ENCODE assay signal across 10 cellular contexts in genomic region chr7:44572771-44573170, GRCh38. TPM values are rescaled to one million over a fixed set of nuclear protein-coding genes. Genes with fewer than 3 reads are reported as not detected.
DNase-seq lines count a peak whose midpoint lies in the region; ATAC-seq and TF ChIP-seq lines count a peak whose summit lies in the region.
"Had no signal": no experiment of that assay in that cellular context is flagged by ENCODE, and none has a peak within 500 bp of the region (broad histone marks: within the 10 kb centered on the region; RNA-seq: fewer than 3 reads in every experiment).

No MANE protein-coding gene starts in this region.

- no peak for TF ChIP-seq POLR2A in heart left ventricle (IDR thresholded peaks at IDR 0.05)
- no peak for TF ChIP-seq POLR2A in vagina (IDR thresholded peaks at IDR 0.05)

- peaks cover 79% of the 10 kb centered on the region for H3K36me3 Mint-ChIP-seq in MCF 10A (ENCODE audit: insufficient read depth, unreplicated experiment)
- peaks cover 27% of the 10 kb centered on the region for H3K36me3 Mint-ChIP-seq in mesothelial cell of epicardium

- peaks cover 4 to 71% (median 68%) of the 10 kb centered on the region in 9 donors for H3K36me3 ChIP-seq in heart left ventricle
- peaks cover 0 to 57% of the 10 kb centered on the region in 2 donors for H3K36me3 ChIP-seq in vagina

- no peak for ATAC-seq in heart left ventricle
- no peak for ATAC-seq in left ventricle myocardium superior
- ATAC-seq in HG02623 (IDR thresholded peaks at IDR 0.05; ENCODE audit: unreplicated experiment): no peak

- H3K4me1 Mint-ChIP-seq in MCF 10A (ENCODE audit: insufficient read depth, unreplicated experiment) (peaks cover 21% of the 10 kb centered on the region), mesothelial cell of epicardium (peaks cover 27% of the 10 kb centered on the region)

- 72 to 77% (median 76%) methylated on average over 5 of the region's 5 CpGs for WGBS in heart left ventricle, 4 donors

- DNase-seq in heart left ventricle (no peak), left ventricle myocardium superior (no peak), MCF 10A (ENCODE audit: unreplicated experiment) (no peak), mesothelial cell of epicardium (ENCODE audit: low spot score in 2 of 2, unreplicated experiment in 2 of 2) (no peak), vagina (ENCODE audit: extremely low spot score in 2 of 2) (no peak)
- no peak for DNase-seq in NK-92 treated with Interleukin-12 subunit alpha and Interleukin-12 subunit beta, amount 100 ng/mL, for 24 hours (lab: John Stamatoyannopoulos, UW)
- no peak for DNase-seq in stimulated activated CD4-positive, alpha-beta T cell treated with anti-CD3 and anti-CD28 coated beads, Interleukin-4, amount 100 ng/mL, for 4 hours

- no TSS peak for BruUV-seq in MCF 10A (replicated peaks; lab: Mats Ljungman, UMichigan)

- H3K27me3 Mint-ChIP-seq in MCF 10A (ENCODE audit: insufficient read depth, unreplicated experiment) (no peaks in the 10 kb centered on the region), mesothelial cell of epicardium (ENCODE audit: low read depth) (no peaks in the 10 kb centered on the region)

- H3K4me3 Mint-ChIP-seq in MCF 10A (ENCODE audit: unreplicated experiment) (peak overlapping the region; percentile 98), mesothelial cell of epicardium (peak overlapping the region; percentile 98)

- H3K4me1 ChIP-seq in heart left ventricle: peaks cover 4 to 30% (median 20%) of the 10 kb centered on the region in 12 donors
- peaks cover 35% of the 10 kb centered on the region for H3K4me1 ChIP-seq in vagina

- CTCF ChIA-PET in MCF 10A (lab: Yijun Ruan, JAX): interaction anchor here (0.6 to 3.9 kb wide), 10 partner anchors 9 to 442 kb away, joined by 3 to 23 read pairs (median 3); no protein-coding TSS in a partner anchor

- intact Hi-C loops in heart left ventricle (cut with DNase I) (loop anchor here in 2 of 10 donors (5.0 to 10.0 kb wide), 2 partner anchors 80 to 542 kb away; partner anchors contain the start of genes NUDCD3 (in 1 of the 2) and TBRG4 (in 1 of the 2)), left ventricle myocardium superior (cut with micrococcal nuclease) (no loop called here), MCF 10A (cut with micrococcal nuclease) (no loop called here), vagina (cut with DNase I) (loop anchor here (10.0 kb wide), 1 partner anchor 412 kb away; no protein-coding TSS in a partner anchor)

- H3K9me3 ChIP-seq in heart left ventricle (no peaks in the 10 kb centered on the region), vagina (no peaks in the 10 kb centered on the region)

- POLR2A ChIA-PET in MCF 10A (lab: Yijun Ruan, JAX): interaction anchor here (0.5 to 4.5 kb wide), 21 partner anchors 9 to 563 kb away, joined by 3 to 69 read pairs (median 6); partner anchors contain the start of genes H2AZ2, NUDCD3, OGDH and PPIA

- H3K9me3 Mint-ChIP-seq in MCF 10A (ENCODE audit: unreplicated experiment): no peaks in the 10 kb centered on the region
- no peaks in the 10 kb centered on the region for H3K9me3 Mint-ChIP-seq in mesothelial cell of epicardium

- H3K27me3 ChIP-seq in heart left ventricle (no peaks in the 10 kb centered on the region), vagina (no peaks in the 10 kb centered on the region)

- TF ChIP-seq CTCF in heart left ventricle (IDR thresholded peaks at IDR 0.05) (no peak), MCF 10A (IDR thresholded peaks at IDR 0.05; ENCODE audit: unreplicated experiment) (no peak), mesothelial cell of epicardium (IDR thresholded peaks at IDR 0.05; ENCODE audit: unreplicated experiment) (no peak), vagina (IDR thresholded peaks at IDR 0.05) (no peak)

- peak overlapping the region in 1 of 12 donors; percentile 91 for H3K27ac ChIP-seq in heart left ventricle
- no peak overlapping the region for H3K27ac ChIP-seq in vagina

- H3K27ac Mint-ChIP-seq in MCF 10A (ENCODE audit: low read depth, unreplicated experiment) (peak overlapping the region; percentile 95), mesothelial cell of epicardium (peak overlapping the region; percentile 98)

- peak overlapping the region; percentile 65 to 97 (median 86) for H3K4me3 ChIP-seq in heart left ventricle
- H3K4me3 ChIP-seq in vagina: peak overlapping the region; percentile 86 to 99

RNA-seq across cellular contexts. Expression of gene DDX56, which starts 0.9 kb away (rescaled TPM):
- 10 to 100 TPM; 19.4 to 43.4 (median 28.4) TPM for total RNA-seq in heart left ventricle
- 10 to 100 TPM; 34.1 to 39.3 TPM for polyA plus RNA-seq in heart left ventricle
- total RNA-seq in left ventricle myocardium superior: 31.6 TPM
- 104 and 105 TPM in 2 replicates for total RNA-seq in MCF 10A (2022)
- total RNA-seq in mesothelial cell of epicardium: 89.0 to 104 TPM (median 96.8 TPM) in 3 replicates
- 60.2 TPM for total RNA-seq in vagina

RNA-seq across cellular contexts. Expression of gene TMED4, which starts 9.3 kb away (rescaled TPM):
- total RNA-seq in heart left ventricle: 100 to 1,000 TPM in 2 of 9 donors, 10 to 100 TPM in 7; 55.4 to 129 (median 68.9) TPM
- polyA plus RNA-seq in heart left ventricle: 10 to 100 TPM; 48.5 to 49.5 TPM
- total RNA-seq in left ventricle myocardium superior: 56.7 TPM
- 49.7 and 58.0 TPM in 2 replicates for total RNA-seq in MCF 10A (2022)
- 97.0 to 97.7 TPM (median 97.6 TPM) in 3 replicates for total RNA-seq in mesothelial cell of epicardium
- total RNA-seq in vagina: 102 TPM

RNA-seq across cellular contexts. Expression of gene NPC1L1, which starts 31.6 kb away (rescaled TPM):
- total RNA-seq in heart left ventricle: under 1 TPM in 5 of 9 donors, not detected in 4; 0.07 to 0.25 (median 0.14) TPM
- polyA plus RNA-seq in heart left ventricle: under 1 TPM; 0.03 to 0.11 TPM
- not detected for total RNA-seq in left ventricle myocardium superior
- total RNA-seq in MCF 10A (2022): 0.07 TPM in 1 of 2 replicates, not detected in the other
- 0.07 to 0.20 TPM in 2 of 3 replicates, not detected in the other for total RNA-seq in mesothelial cell of epicardium
- 0.49 TPM for total RNA-seq in vagina
- total RNA-seq: G401, M059J had no signal

RNA-seq across cellular contexts. Expression of gene OGDH, which starts 33.7 kb away (rescaled TPM):
- 100 to 1,000 TPM; 394 to 789 (median 635) TPM for total RNA-seq in heart left ventricle
- 100 to 1,000 TPM; 247 to 519 TPM for polyA plus RNA-seq in heart left ventricle
- 701 TPM for total RNA-seq in left ventricle myocardium superior
- total RNA-seq in MCF 10A (2022): 75.1 and 91.1 TPM in 2 replicates
- total RNA-seq in mesothelial cell of epicardium: 67.4 to 72.8 TPM (median 71.2 TPM) in 3 replicates
- total RNA-seq in vagina: 80.0 TPM
